14 cellular contexts compared by ENCODE assay signal in the genomic region with DNA sequence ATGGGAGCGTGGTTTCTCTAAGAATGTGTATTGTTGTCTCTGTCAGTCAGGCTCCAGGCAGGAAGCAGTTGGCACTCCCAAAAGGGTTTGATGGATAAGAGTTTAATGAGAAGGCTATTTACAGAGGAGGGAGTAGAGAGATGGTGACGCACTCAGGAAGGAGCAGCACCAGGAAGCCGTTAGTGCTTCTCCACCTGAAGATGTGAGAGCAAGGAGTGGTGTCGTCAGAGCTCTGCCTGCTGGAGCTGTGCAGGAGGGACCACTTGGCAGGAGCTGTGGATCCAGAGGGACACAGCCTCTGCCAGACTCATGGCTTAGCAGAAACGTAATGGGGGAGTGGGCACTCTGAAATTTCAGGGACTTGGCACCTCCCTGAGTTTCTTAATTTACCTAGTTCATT. TPM values are rescaled to one million over a fixed set of nuclear protein-coding genes. Genes with fewer than 3 reads are reported as not detected.
DNase-seq lines count a peak whose midpoint lies in the region; ATAC-seq and TF ChIP-seq lines count a peak whose summit lies in the region.
"Had no signal": no experiment of that assay in that cellular context is flagged by ENCODE, and none has a peak within 500 bp of the region (broad histone marks: within the 10 kb centered on the region; RNA-seq: fewer than 3 reads in every experiment).

No MANE protein-coding gene starts in this region.

- H3K36me3 Mint-ChIP-seq in chondrocyte (ENCODE audit: low read depth): peaks cover 3% of the 10 kb centered on the region

- no peaks in the 10 kb centered on the region for H3K9me3 Mint-ChIP-seq in chondrocyte (ENCODE audit: low read depth)
- H3K9me3 Mint-ChIP-seq: activated CD4-positive, alpha-beta T cell treated with anti-CD3 and anti-CD28 coated beads, Interleukin-2, amount 10 ng/mL, durations not matched to agents 7 days and 5 days; CD4-positive, alpha-beta T cell; stimulated activated naive CD8-positive, alpha-beta T cell treated with anti-CD3 and anti-CD28 coated beads, Interleukin-15, Interleukin-2, amounts not matched to agents 100 ng/mL and 50 ng/mL, for 24 hours had no signal

- H3K4me1 ChIP-seq in heart right ventricle (peaks cover 0 to 74% (median 48%) of the 10 kb centered on the region in 9 donors), tibial nerve (peaks cover 0 to 93% (median 45%) of the 10 kb centered on the region in 4 donors)
- H3K4me1 ChIP-seq: colonic mucosa had no signal

- H3K27me3 ChIP-seq in heart right ventricle: no peaks in the 10 kb centered on the region
- no peaks in the 10 kb centered on the region for H3K27me3 ChIP-seq in tibial nerve
- H3K27me3 ChIP-seq: colonic mucosa had no signal

- peak overlapping the region; percentile 6 for H3K27ac Mint-ChIP-seq in chondrocyte (ENCODE audit: unreplicated experiment)
- H3K27ac Mint-ChIP-seq: activated CD4-positive, alpha-beta T cell treated with anti-CD3 and anti-CD28 coated beads, Interleukin-2, amount 10 ng/mL, durations not matched to agents 7 days and 5 days; CD4-positive, alpha-beta T cell; stimulated activated naive CD8-positive, alpha-beta T cell treated with anti-CD3 and anti-CD28 coated beads, Interleukin-15, Interleukin-2, amounts not matched to agents 100 ng/mL and 50 ng/mL, for 24 hours had no signal

- H3K27ac ChIP-seq in heart right ventricle: peak overlapping the region in 2 of 10 donors; percentile 22 to 31
- peak overlapping the region in 3 of 4 donors; percentile 24 to 97 (median 93) for H3K27ac ChIP-seq in tibial nerve
- H3K27ac ChIP-seq: colonic mucosa had no signal

- H3K4me3 Mint-ChIP-seq in chondrocyte (ENCODE audit: unreplicated experiment): no peak overlapping the region
- H3K4me3 Mint-ChIP-seq: activated CD4-positive, alpha-beta T cell treated with anti-CD3 and anti-CD28 coated beads, Interleukin-2, amount 10 ng/mL, durations not matched to agents 7 days and 5 days; CD4-positive, alpha-beta T cell; stimulated activated naive CD8-positive, alpha-beta T cell treated with anti-CD3 and anti-CD28 coated beads, Interleukin-15, Interleukin-2, amounts not matched to agents 100 ng/mL and 50 ng/mL, for 24 hours had no signal

- no peaks in the 10 kb centered on the region for H3K9me3 ChIP-seq in heart right ventricle
- no peaks in the 10 kb centered on the region for H3K9me3 ChIP-seq in tibial nerve
- H3K9me3 ChIP-seq: colonic mucosa had no signal

- 52 to 69% methylated on average over 5 of the region's 5 CpGs for WGBS in heart right ventricle, 2 donors
- 37 to 39% methylated on average over 5 of the region's 5 CpGs for WGBS in tibial nerve, 2 donors

- peaks cover 89% of the 10 kb centered on the region for H3K4me1 Mint-ChIP-seq in chondrocyte (ENCODE audit: low read depth)
- H3K4me1 Mint-ChIP-seq: activated CD4-positive, alpha-beta T cell treated with anti-CD3 and anti-CD28 coated beads, Interleukin-2, amount 10 ng/mL, durations not matched to agents 7 days and 5 days had no signal

- no peak for TF ChIP-seq EP300 in tibial nerve (IDR thresholded peaks at IDR 0.05)

- H3K36me3 ChIP-seq in heart right ventricle: no peaks in the 10 kb centered on the region
- no peaks in the 10 kb centered on the region for H3K36me3 ChIP-seq in tibial nerve
- H3K36me3 ChIP-seq: colonic mucosa had no signal

- ATAC-seq in heart right ventricle (peak in 5 of 8 donors; percentile 9 to 48 (median 16)), Right ventricle myocardium superior (ENCODE audit: poor library complexity) (no peak), HG03025 (IDR thresholded peaks at IDR 0.05; ENCODE audit: low FRiP score, unreplicated experiment) (no peak), HG03139 (IDR thresholded peaks at IDR 0.05; ENCODE audit: unreplicated experiment) (no peak), GM21423 (IDR thresholded peaks at IDR 0.05; ENCODE audit: unreplicated experiment) (no peak)

- no peaks in the 10 kb centered on the region for H3K27me3 Mint-ChIP-seq in chondrocyte (ENCODE audit: low read depth)

- DNase-seq in heart right ventricle (no peak), Right ventricle myocardium superior (no peak), chondrocyte (ENCODE audit: low spot score) (no peak), mesenteric fat pad (ENCODE audit: low spot score) (peak; percentile 81), tibial nerve (ENCODE audit: low spot score in 2 of 2) (no peak)
- DNase-seq: activated CD4-positive, alpha-beta T cell treated with anti-CD3 and anti-CD28 coated beads, Interleukin-2, amount 10 ng/mL, durations not matched to agents 7 days and 5 days; aorta; CD4-positive, alpha-beta T cell; colonic mucosa; mesendoderm had no signal

- TF ChIP-seq POLR2A in tibial nerve (IDR thresholded peaks at IDR 0.05): peak in 1 of 2 donors; percentile 9

- intact Hi-C loops in heart right ventricle (cut with DNase I) (no loop called here), Right ventricle myocardium superior (cut with DNase I) (no loop called here)

- TF ChIP-seq CTCF in heart right ventricle (IDR thresholded peaks at IDR 0.05) (no peak), chondrocyte (IDR thresholded peaks at IDR 0.05) (no peak), tibial nerve (IDR thresholded peaks at IDR 0.05) (no peak)

- no peak overlapping the region for H3K4me3 ChIP-seq in heart right ventricle
- H3K4me3 ChIP-seq in tibial nerve: no peak overlapping the region
- H3K4me3 ChIP-seq: colonic mucosa had no signal

RNA-seq across cellular contexts. Expression of gene DAAM2, which starts 16.8 kb away (rescaled TPM):
- 10 to 100 TPM in 9 of 10 donors, 1 to 10 TPM in 1; 7.7 to 25.9 (median 12.2) TPM for total RNA-seq in heart right ventricle
- 10 to 100 TPM in 1 of 2 donors, 1 to 10 TPM in 1; 6.0 to 16.3 TPM for polyA plus RNA-seq in heart right ventricle
- total RNA-seq in Right ventricle myocardium superior: 13.0 TPM
- total RNA-seq in chondrocyte: 137 to 142 TPM (median 142 TPM) in 3 replicates
- total RNA-seq in mesenteric fat pad: 83.8 TPM
- total RNA-seq in tibial nerve: 100 to 1,000 TPM in 1 of 4 donors, 10 to 100 TPM in 3; 73.9 to 133 (median 93.3) TPM
- total RNA-seq: activated CD4-positive, alpha-beta T cell treated with anti-CD3 and anti-CD28 coated beads, Interleukin-2, amount 10 ng/mL, durations not matched to agents 7 days and 5 days; CD4-positive, alpha-beta T cell had no signal

Comparison
In these comparisons a context has a peak if more than half of its experiments do, and no peak if none do; other contexts are left out.
1. ATAC-seq: peak in heart right ventricle (5 of 8); none in Right ventricle myocardium superior (single experiment), HG03025 (single experiment), HG03139 (single experiment) and GM21423 (single experiment).